In genomic region chr11:65423516-65424199, GRCh38 we compare ENCODE assay signal across 8 cellular contexts. TPM values are rescaled to one million over a fixed set of nuclear protein-coding genes. Genes with fewer than 3 reads are reported as not detected.
DNase-seq lines count a peak whose midpoint lies in the region; TF ChIP-seq lines count a peak whose summit lies in the region.

No MANE protein-coding gene starts in this region.

- DNase-seq in NCI-H526 treated with DMSO at 0.1 percent for 48 hours (lab: John Stamatoyannopoulos, UW): peak; percentile 28
- no peak for DNase-seq in NCI-H526 (lab: John Stamatoyannopoulos, UW)
- DNase-seq in myocyte (ENCODE audit: low read depth): peak; percentile 57
- no peak for DNase-seq in NCI-H2196 treated with DMSO at 0.1 percent for 48 hours (lab: John Stamatoyannopoulos, UW; ENCODE audit: unreplicated experiment)
- no peak for DNase-seq in NCI-H2227 treated with DMSO at 0.1 percent for 48 hours (lab: John Stamatoyannopoulos, UW)
- no peak for DNase-seq in HuH-7 (ENCODE audit: low spot score)

- peak overlapping the region; percentile 76 for H3K4me3 ChIP-seq in endocrine pancreas (ENCODE audit: control insufficient read depth, insufficient read depth, low read length)

- H3K27ac ChIP-seq in VCaP: peak overlapping the region; percentile 100

- H3K36me3 ChIP-seq in endocrine pancreas (ENCODE audit: control insufficient read depth, insufficient read depth, low read length): no peaks in the 10 kb centered on the region

- H3K4me1 ChIP-seq in endocrine pancreas (ENCODE audit: control insufficient read depth, insufficient read depth, low read length): peaks cover 8% of the 10 kb centered on the region

- H3K9me3 ChIP-seq in endocrine pancreas (ENCODE audit: control insufficient read depth, low read length): no peaks in the 10 kb centered on the region

- no peak for TF ChIP-seq CTCF in VCaP (conservative IDR thresholded peaks at IDR 0.05)

- H3K27me3 ChIP-seq in endocrine pancreas (ENCODE audit: control insufficient read depth, insufficient read depth, low read length): no peaks in the 10 kb centered on the region

- H3K9ac ChIP-seq in endocrine pancreas (ENCODE audit: control insufficient read depth, insufficient read depth, low read length): peak overlapping the region; percentile 48

RNA-seq across cellular contexts. Expression of gene NEAT1, which starts 1.1 kb away (rescaled TPM):
- total RNA-seq in myocyte: 109 and 172 TPM in 2 replicates
- 542 TPM for polyA plus RNA-seq in myocyte (2012)

RNA-seq across cellular contexts. Expression of gene FRMD8, which starts 37.2 kb away (rescaled TPM):
- total RNA-seq in myocyte: 36.2 and 49.1 TPM in 2 replicates
- 18.2 TPM for polyA plus RNA-seq in myocyte (2012)

RNA-seq across cellular contexts. Expression of gene SLC25A45, which starts 41.2 kb away (rescaled TPM):
- 2.9 and 4.6 TPM in 2 replicates for total RNA-seq in myocyte
- 5.7 TPM for polyA plus RNA-seq in myocyte (2012)

Comparison
In these comparisons a context has a peak if more than half of its experiments do, and no peak if none do; other contexts are left out.
1. DNase-seq: peak in NCI-H526 treated with DMSO at 0.1 percent for 48 hours (single experiment) and myocyte (single experiment); none in NCI-H526 (0 of 2), NCI-H2196 treated with DMSO at 0.1 percent for 48 hours (single experiment), NCI-H2227 treated with DMSO at 0.1 percent for 48 hours (single experiment) and HuH-7 (single experiment).